In the genomic region with DNA sequence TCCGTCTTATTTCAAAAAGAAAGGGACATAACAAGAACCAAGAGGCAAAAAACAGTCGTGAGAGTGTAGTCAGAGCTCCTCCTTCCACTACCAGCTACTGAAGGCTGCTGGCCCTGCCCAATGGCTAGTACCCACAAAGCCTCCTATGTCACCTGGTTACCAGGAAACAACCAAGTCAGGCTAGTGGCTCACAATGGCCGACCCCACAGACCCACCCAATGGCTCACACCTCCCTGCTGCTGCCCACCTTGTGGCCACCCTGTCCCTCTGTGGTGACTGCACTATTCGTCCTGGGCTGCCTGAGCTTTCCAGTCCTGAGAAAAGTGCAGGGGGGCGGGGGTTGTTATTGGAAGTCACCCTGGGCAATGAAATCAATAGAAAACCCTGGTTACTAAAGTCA, we compare ENCODE assay signal across 15 cellular contexts. TPM values are rescaled to one million over a fixed set of nuclear protein-coding genes. Genes with fewer than 3 reads are reported as not detected.
"Had no signal": no experiment of that assay in that cellular context is flagged by ENCODE, and none has a peak within 500 bp of the region (broad histone marks: within the 10 kb centered on the region; RNA-seq: fewer than 3 reads in every experiment).

No MANE protein-coding gene starts in this region.

RNA-seq across cellular contexts. Expression of a gene that starts 1.5 kb away (rescaled TPM):
- total RNA-seq: activated B cell treated with CpG ODN at 0.5 μM for 24 hours; activated CD4-positive, alpha-beta memory T cell treated with anti-CD3 and anti-CD28 coated beads for 36 hours; activated CD4-positive, alpha-beta T cell treated with anti-CD3 and anti-CD28 coated beads, Interleukin-2, amount 10 ng/mL, durations not matched to agents 24 days and 14 days; activated CD8-positive, alpha-beta memory T cell treated with anti-CD3 and anti-CD28 coated beads, Interleukin-2, amount 10 ng/mL, durations not matched to agents 7 days and 5 days; activated CD8-positive, alpha-beta T cell treated with anti-CD3 and anti-CD28 coated beads for 36 hours; activated naive CD8-positive, alpha-beta T cell treated with anti-CD3 and anti-CD28 coated beads, Interleukin-2, amount 10 ng/mL, durations not matched to agents 7 days and 5 days; activated T-helper 2 cell treated with anti-CD3 and anti-CD28 coated beads, Interferon-gamma antibody, Interleukin-2, Interleukin-4, amounts not matched to agents 10 μg/mL and 5 μg/mL and 100 μg/mL, durations not matched to agents 14 hours and 24 hours and 36 hours; ascending aorta; bronchial epithelial cell; cardiac muscle cell; T-cell; T-helper 1 cell treated with Interleukin-12 subunit alpha and Interleukin-12 subunit beta and Interleukin-4 antibody, amounts not matched to agents 30 ng/mL and 1 ng/mL, for 36 hours; T-helper 17 cell; T-helper 2 cell treated with Interferon-gamma antibody and Interleukin-4, amounts not matched to agents 100 ng/mL and 5 ng/mL, for 36 hours had no signal
- polyA plus RNA-seq: cardiac muscle cell had no signal

RNA-seq across cellular contexts. Expression of a gene that starts 47.2 kb away (rescaled TPM):
- total RNA-seq: activated B cell treated with CpG ODN at 0.5 μM for 24 hours; activated CD4-positive, alpha-beta T cell treated with anti-CD3 and anti-CD28 coated beads, Interleukin-2, amount 10 ng/mL, durations not matched to agents 24 days and 14 days; activated CD8-positive, alpha-beta T cell treated with anti-CD3 and anti-CD28 coated beads for 36 hours; activated naive CD8-positive, alpha-beta T cell treated with anti-CD3 and anti-CD28 coated beads, Interleukin-2, amount 10 ng/mL, durations not matched to agents 7 days and 5 days; ascending aorta; bronchial epithelial cell had no signal
- polyA plus RNA-seq: adipose tissue had no signal
